In genomic region chr19:40472516-40472915, GRCh38 we compare ENCODE assay signal across 8 cellular contexts.
"Had no signal": no experiment of that assay in that cellular context is flagged by ENCODE, and none has a peak within 500 bp of the region (broad histone marks: within the 10 kb centered on the region; RNA-seq: fewer than 3 reads in every experiment).

No MANE protein-coding gene starts in this region.

- DNase-seq: GDM1, GF-D8 had no signal

- FAIRE-seq: G401.6, GM12878, GM12891, GM12892, GM18507, GM19239 had no signal

- H3K4me3 ChIP-seq: GM12878 had no signal

- ATAC-seq: GM12878 had no signal
